29 cellular contexts compared by ENCODE assay signal in the genomic region with DNA sequence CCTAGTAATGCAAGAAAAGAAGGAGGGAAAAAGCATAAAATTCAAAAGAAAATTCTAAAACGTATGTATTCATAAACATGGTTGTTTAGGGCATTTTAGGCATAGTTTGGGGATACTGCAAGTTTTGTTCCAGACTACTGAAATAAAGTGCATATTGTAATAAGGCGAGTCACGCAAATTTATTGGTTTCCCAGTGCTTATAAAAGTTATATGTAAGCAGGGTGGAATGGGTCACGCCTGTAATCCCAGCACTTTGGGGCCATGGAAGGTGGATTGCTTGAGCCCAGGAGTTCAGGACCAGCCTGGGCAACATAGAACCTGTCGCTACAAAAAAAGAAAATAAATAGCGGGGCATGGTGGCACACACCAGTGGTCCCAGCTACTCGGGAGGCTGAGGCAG.
"Had no signal": no experiment of that assay in that cellular context is flagged by ENCODE, and none has a peak within 500 bp of the region (broad histone marks: within the 10 kb centered on the region; RNA-seq: fewer than 3 reads in every experiment).

No MANE protein-coding gene starts in this region.

- ATAC-seq: left cardiac atrium; left lung; lower lobe of right lung; natural killer cell; right lobe of liver; stimulated activated memory B cell treated with anti-CD40 and anti-IgM and Interleukin-4, amounts not matched to agents 10 μg/mL and 1 μg/mL and 100 μg/mL, for 72 hours; stimulated activated naive CD8-positive, alpha-beta T cell treated with anti-CD3 and anti-CD28 coated beads, Interleukin-15, amount 100 ng/mL, for 72 hours had no signal

- H3K36me3 ChIP-seq: left lung, lower lobe of right lung, neutrophil, ovary, right lobe of liver had no signal

- H3K27me3 Mint-ChIP-seq: naive B cell; stimulated activated memory B cell treated with anti-CD40 and anti-IgM and Interleukin-4, amounts not matched to agents 10 μg/mL and 1 μg/mL and 100 μg/mL, for 72 hours; stimulated activated naive CD8-positive, alpha-beta T cell treated with anti-CD3 and anti-CD28 coated beads, Interleukin-15, amount 100 ng/mL, for 72 hours had no signal

- H3K4me3 ChIP-seq: left lung, lower lobe of right lung, neural progenitor cell, ovary, right atrium auricular region, right lobe of liver, smooth muscle cell, transverse colon, upper lobe of left lung, vagina had no signal

- H3K27ac ChIP-seq: left lung, lower lobe of right lung, neural progenitor cell, neutrophil, ovary, right atrium auricular region, right lobe of liver, transverse colon, upper lobe of left lung, vagina had no signal

- H3K9me3 ChIP-seq: left lung, lower lobe of right lung, neutrophil, ovary, right lobe of liver, upper lobe of left lung, vagina had no signal

- DNase-seq: hippocampal formation; kidney glomerular epithelial cell; left cardiac atrium; left lung; lower lobe of right lung; mammary epithelial cell; mesenchymal stem cell; naive B cell; natural killer cell; nephron progenitor cell; occipital lobe; ovary; posterior cingulate gyrus; right lobe of liver; stimulated activated CD4-positive, alpha-beta T cell treated with anti-CD3 and anti-CD28 coated beads, Interleukin-1b, Interleukin-23, amount 100 ng/mL, for 48 hours; stimulated activated CD4-positive, alpha-beta T cell treated with anti-CD3 and anti-CD28 coated beads, Interleukin-2, amount 100 ng/mL, for 48 hours; stimulated activated CD4-positive, alpha-beta T cell treated with anti-CD3 and anti-CD28 coated beads, Interleukin-4, amount 100 ng/mL, for 4 hours; stimulated activated CD8-positive, alpha-beta memory T cell treated with anti-CD3 and anti-CD28 coated beads, Interleukin-4, amount 100 ng/mL, for 48 hours; stimulated activated naive CD4-positive, alpha-beta T cell treated with Interleukin-2 at 50 U/mL for 16 hours; stimulated activated naive CD8-positive, alpha-beta T cell treated with anti-CD3 and anti-CD28 coated beads, Interleukin-15, amount 100 ng/mL, for 72 hours; substantia nigra; transverse colon; upper lobe of left lung had no signal

- H3K4me1 ChIP-seq: vagina had no signal

- H3K27ac Mint-ChIP-seq: naive B cell; natural killer cell; nephron progenitor cell; neural progenitor cell; stimulated activated memory B cell treated with anti-CD40 and anti-IgM and Interleukin-4, amounts not matched to agents 10 μg/mL and 1 μg/mL and 100 μg/mL, for 72 hours; stimulated activated naive CD8-positive, alpha-beta T cell treated with anti-CD3 and anti-CD28 coated beads, Interleukin-15, amount 100 ng/mL, for 72 hours had no signal

- H3K9me3 Mint-ChIP-seq: natural killer cell had no signal

- H3K4me3 Mint-ChIP-seq: naive B cell; natural killer cell; nephron progenitor cell; neural progenitor cell; stimulated activated memory B cell treated with anti-CD40 and anti-IgM and Interleukin-4, amounts not matched to agents 10 μg/mL and 1 μg/mL and 100 μg/mL, for 72 hours; stimulated activated naive CD8-positive, alpha-beta T cell treated with anti-CD3 and anti-CD28 coated beads, Interleukin-15, amount 100 ng/mL, for 72 hours had no signal

- H3K27me3 ChIP-seq: left lung, neural progenitor cell, neutrophil, ovary, right atrium auricular region, right lobe of liver, transverse colon, upper lobe of left lung, vagina had no signal

- H3K4me1 Mint-ChIP-seq: stimulated activated memory B cell treated with anti-CD40 and anti-IgM and Interleukin-4, amounts not matched to agents 10 μg/mL and 1 μg/mL and 100 μg/mL, for 72 hours; stimulated activated naive CD8-positive, alpha-beta T cell treated with anti-CD3 and anti-CD28 coated beads, Interleukin-15, amount 100 ng/mL, for 72 hours had no signal
